Comparison of ENCODE assay signal across 27 cellular contexts in genomic region chr10:131876543-131876942, GRCh38.
"Had no signal": no experiment of that assay in that cellular context is flagged by ENCODE, and none has a peak within 500 bp of the region (broad histone marks: within the 10 kb centered on the region; RNA-seq: fewer than 3 reads in every experiment).

No MANE protein-coding gene starts in this region.

- FAIRE-seq: endometrium, frontal cortex had no signal

- H3K4me1 ChIP-seq: right lobe of liver, uterus had no signal

- H3K27ac Mint-ChIP-seq: activated B cell treated with CpG ODN at 0.5 μM for 24 hours; activated CD8-positive, alpha-beta T cell treated with anti-CD3 and anti-CD28 coated beads for 36 hours; activated T-helper 17 cell treated with anti-CD3 and anti-CD28 coated beads, Interleukin-2, amount 50 U/mL, for 72 hours; memory B cell; stimulated activated effector memory CD8-positive, alpha-beta T cell treated with anti-CD3 and anti-CD28 coated beads, Interleukin-12 subunit alpha, Interleukin-12 subunit beta, amount 100 ng/mL, for 72 hours; stimulated activated naive CD8-positive, alpha-beta T cell treated with anti-CD3 and anti-CD28 coated beads, Interleukin-15, Interleukin-2, amounts not matched to agents 100 ng/mL and 50 ng/mL, for 24 hours; T-cell had no signal

- H3K4me3 ChIP-seq: right lobe of liver, skin epidermis, thoracic aorta, uterus had no signal

- H3K27ac ChIP-seq: epithelial cell of prostate, right lobe of liver, skin epidermis, thoracic aorta, uterus had no signal

- H3K4me3 Mint-ChIP-seq: activated B cell treated with CpG ODN at 0.5 μM for 24 hours; activated CD8-positive, alpha-beta T cell treated with anti-CD3 and anti-CD28 coated beads for 36 hours; activated T-cell treated with anti-CD3 and anti-CD28 coated beads, Interleukin-2, amount 50 U/mL, for 4 hours; activated T-helper 17 cell treated with anti-CD3 and anti-CD28 coated beads, Interleukin-2, amount 50 U/mL, for 72 hours; memory B cell; naive thymus-derived CD8-positive, alpha-beta T cell; neural crest cell; stimulated activated effector memory CD8-positive, alpha-beta T cell treated with anti-CD3 and anti-CD28 coated beads, Interleukin-12 subunit alpha, Interleukin-12 subunit beta, amount 100 ng/mL, for 72 hours; stimulated activated naive CD8-positive, alpha-beta T cell treated with anti-CD3 and anti-CD28 coated beads, Interleukin-15, Interleukin-2, amounts not matched to agents 100 ng/mL and 50 ng/mL, for 24 hours; T-cell had no signal

- H3K9me3 ChIP-seq: right lobe of liver, thoracic aorta, uterus had no signal

- H3K36me3 ChIP-seq: right lobe of liver, thoracic aorta, uterus had no signal

- H3K4me1 Mint-ChIP-seq: activated B cell treated with CpG ODN at 0.5 μM for 24 hours; activated T-helper 17 cell treated with anti-CD3 and anti-CD28 coated beads, Interleukin-2, amount 50 U/mL, for 72 hours had no signal

- H3K27me3 ChIP-seq: right lobe of liver, uterus had no signal

- DNase-seq: activated B cell treated with CpG ODN at 0.5 μM for 24 hours; activated CD4-positive, alpha-beta T cell treated with anti-CD3 and anti-CD28 coated beads, Interleukin-2, amount 50 U/mL, for 1 hour; activated CD8-positive, alpha-beta T cell treated with anti-CD3 and anti-CD28 coated beads for 36 hours; activated gamma-delta T cell treated with Interleukin-2 at 50 U/mL for 16 hours; activated naive CD4-positive, alpha-beta T cell treated with anti-CD3 and anti-CD28 coated beads, Interleukin-2, amount 50 U/mL, for 16 hours; activated T-cell treated with anti-CD3 and anti-CD28 coated beads, Interleukin-2, amount 50 U/mL, for 4 hours; amniotic stem cell; caudate nucleus; glutamatergic neuron; islet precursor cell; midbrain; right lobe of liver; stimulated activated CD4-positive, alpha-beta T cell treated with anti-CD3 and anti-CD28 coated beads, Interleukin-4, amount 100 ng/mL, for 24 hours; T-cell; trophoblast cell; uterus had no signal

- ATAC-seq: activated CD8-positive, alpha-beta T cell treated with anti-CD3 and anti-CD28 coated beads for 36 hours; activated T-cell treated with anti-CD3 and anti-CD28 coated beads, Interleukin-2, amount 50 U/mL, for 4 hours; activated T-helper 17 cell treated with anti-CD3 and anti-CD28 coated beads, Interleukin-2, amount 50 U/mL, for 72 hours; naive thymus-derived CD8-positive, alpha-beta T cell; right lobe of liver; stimulated activated effector memory CD8-positive, alpha-beta T cell treated with anti-CD3 and anti-CD28 coated beads, Interleukin-12 subunit alpha, Interleukin-12 subunit beta, amount 100 ng/mL, for 72 hours; T-cell had no signal

- H3K36me3 Mint-ChIP-seq: stimulated activated effector memory CD8-positive, alpha-beta T cell treated with anti-CD3 and anti-CD28 coated beads, Interleukin-12 subunit alpha, Interleukin-12 subunit beta, amount 100 ng/mL, for 72 hours; T-cell had no signal

- H3K9me3 Mint-ChIP-seq: activated B cell treated with CpG ODN at 0.5 μM for 24 hours; activated CD8-positive, alpha-beta T cell treated with anti-CD3 and anti-CD28 coated beads for 36 hours; activated T-cell treated with anti-CD3 and anti-CD28 coated beads, Interleukin-2, amount 50 U/mL, for 4 hours; activated T-helper 17 cell treated with anti-CD3 and anti-CD28 coated beads, Interleukin-2, amount 50 U/mL, for 72 hours; neural crest cell; stimulated activated effector memory CD8-positive, alpha-beta T cell treated with anti-CD3 and anti-CD28 coated beads, Interleukin-12 subunit alpha, Interleukin-12 subunit beta, amount 100 ng/mL, for 72 hours; stimulated activated naive CD8-positive, alpha-beta T cell treated with anti-CD3 and anti-CD28 coated beads, Interleukin-15, Interleukin-2, amounts not matched to agents 100 ng/mL and 50 ng/mL, for 24 hours; T-cell had no signal
